14 cellular contexts compared by ENCODE assay signal in genomic region chr7:134767567-134768168, GRCh38. TPM values are rescaled to one million over a fixed set of nuclear protein-coding genes. Genes with fewer than 3 reads are reported as not detected.
DNase-seq lines count a peak whose midpoint lies in the region; ATAC-seq, FAIRE-seq and TF ChIP-seq lines count a peak whose summit lies in the region.
"Had no signal": no experiment of that assay in that cellular context is flagged by ENCODE, and none has a peak within 500 bp of the region (broad histone marks: within the 10 kb centered on the region; RNA-seq: fewer than 3 reads in every experiment).

No MANE protein-coding gene starts in this region.

- no TSS peak for BruUV-seq in GM12878 (replicated peaks; lab: Mats Ljungman, UMichigan)

- no peak overlapping the region for H3K9ac ChIP-seq in GM12878 (ENCODE audit: control insufficient read depth, insufficient read depth, low read length)

- peak; percentile 4 for DNase-seq in GM12878 (ENCODE audit: low read depth, low spot score)
- DNase-seq in osteocyte (ENCODE audit: extremely low spot score, unreplicated experiment), result no peak
- DNase-seq in DMS 273 (lab: John Stamatoyannopoulos, UW; ENCODE audit: unreplicated experiment), result no peak
- DNase-seq in stimulated activated CD4-positive, alpha-beta T cell treated with anti-CD3 and anti-CD28 coated beads, Interleukin-4, amount 100 ng/mL, for 4 hours, result no peak
- no peak for DNase-seq in NCI-H2107 (lab: John Stamatoyannopoulos, UW)
- DNase-seq: activated CD4-positive, alpha-beta T cell treated with anti-CD3 and anti-CD28 coated beads, Interleukin-2, amount 50 U/mL, for 4 hours; activated naive CD4-positive, alpha-beta T cell treated with anti-CD3 and anti-CD28 coated beads, Interleukin-2, amount 10 ng/mL, durations not matched to agents 7 days and 5 days; dermis blood vessel endothelial cell; naive thymus-derived CD4-positive, alpha-beta T cell; NCI-H526 had no signal

- H3K4me3 ChIP-seq in DOHH2 (ENCODE audit: low read length) (peak overlapping the region; percentile 65), GM12878 (no peak overlapping the region)
- H3K4me3 ChIP-seq: SK-N-MC had no signal

- 10% methylated on average over 5 of the region's 5 CpGs for WGBS in GM12878 (ENCODE audit: insufficient coverage, insufficient replicate concordance, low lambda C conversion rate, missing lambda C conversion rate)

- ATAC-seq in GM21825 (IDR thresholded peaks at IDR 0.05; ENCODE audit: unreplicated experiment), result peak; percentile 34
- peak; percentile 34; the same call in 2 of the 3 replicates for ATAC-seq in GM12878
- no peak for ATAC-seq in HG02588 (IDR thresholded peaks at IDR 0.05; ENCODE audit: unreplicated experiment)
- ATAC-seq: naive thymus-derived CD4-positive, alpha-beta T cell had no signal

- H3K4me3 Mint-ChIP-seq in osteocyte (ENCODE audit: unreplicated experiment), result peak overlapping the region; percentile 7
- H3K4me3 Mint-ChIP-seq: activated naive CD4-positive, alpha-beta T cell treated with anti-CD3 and anti-CD28 coated beads, Interleukin-2, amount 10 ng/mL, durations not matched to agents 7 days and 5 days; naive thymus-derived CD4-positive, alpha-beta T cell had no signal

- intact Hi-C loops in GM12878 (cut with micrococcal nuclease; ENCODE audit: unreplicated experiment), result loop anchor here (5.0 kb wide), 1 partner anchor 40 kb away; no protein-coding TSS in a partner anchor

- H3K27me3 ChIP-seq in DOHH2 (ENCODE audit: control insufficient read depth, low read length) (no peaks in the 10 kb centered on the region), GM12878 (replicated peaks in 1 of 2; ENCODE audit: control insufficient read depth in 2 of 2, insufficient read depth in 2 of 2, low read length in 1 of 2) (no peaks in the 10 kb centered on the region)

- no peaks in the 10 kb centered on the region for H3K36me3 Mint-ChIP-seq in osteocyte (ENCODE audit: unreplicated experiment)
- H3K36me3 Mint-ChIP-seq: activated naive CD4-positive, alpha-beta T cell treated with anti-CD3 and anti-CD28 coated beads, Interleukin-2, amount 10 ng/mL, durations not matched to agents 7 days and 5 days had no signal

- H3K4me1 Mint-ChIP-seq in osteocyte (ENCODE audit: unreplicated experiment), result peaks cover 53% of the 10 kb centered on the region
- H3K4me1 Mint-ChIP-seq: activated naive CD4-positive, alpha-beta T cell treated with anti-CD3 and anti-CD28 coated beads, Interleukin-2, amount 10 ng/mL, durations not matched to agents 7 days and 5 days had no signal

- TF ChIP-seq RAD21 in GM12878 (IDR thresholded peaks at IDR 0.05; ENCODE audit: insufficient read depth, low read depth, low read length), result no peak

- peaks cover 6% of the 10 kb centered on the region; the same call in 1 of the 2 replicates for H3K36me3 ChIP-seq in DOHH2 (ENCODE audit: control insufficient read depth, low read length)
- H3K36me3 ChIP-seq in GM12878 (ENCODE audit: control insufficient read depth in 2 of 2, insufficient read depth in 2 of 2, low read length in 1 of 2), result no peaks in the 10 kb centered on the region

- RAD21 ChIA-PET in GM12878 (lab: Charles Lee; ENCODE audit: unreplicated experiment), result interaction anchor here (0.6 to 1.6 kb wide), 7 partner anchors 9 to 403 kb away, joined by 3 to 6 read pairs (median 4); partner anchors contain the start of gene CYREN

- H3K4me2 ChIP-seq in DOHH2 (ENCODE audit: low read length), result peak overlapping the region; percentile 57
- no peak overlapping the region for H3K4me2 ChIP-seq in GM12878 (ENCODE audit: control insufficient read depth, insufficient read depth)

- H3K9me3 ChIP-seq in DOHH2 (ENCODE audit: control insufficient read depth, insufficient read depth, low read length), result no peaks in the 10 kb centered on the region
- no peaks in the 10 kb centered on the region for H3K9me3 ChIP-seq in GM12878 (replicated peaks; ENCODE audit: control insufficient read depth, insufficient read depth, low read length)

- peak overlapping the region; percentile 95 for H3K27ac Mint-ChIP-seq in osteocyte (ENCODE audit: unreplicated experiment)
- H3K27ac Mint-ChIP-seq: activated naive CD4-positive, alpha-beta T cell treated with anti-CD3 and anti-CD28 coated beads, Interleukin-2, amount 10 ng/mL, durations not matched to agents 7 days and 5 days; naive thymus-derived CD4-positive, alpha-beta T cell had no signal

- in situ Hi-C loops in GM12878 (cut with MboI), result no loop called here

- no peaks in the 10 kb centered on the region for H3K27me3 Mint-ChIP-seq in osteocyte (ENCODE audit: unreplicated experiment)
- H3K27me3 Mint-ChIP-seq: activated naive CD4-positive, alpha-beta T cell treated with anti-CD3 and anti-CD28 coated beads, Interleukin-2, amount 10 ng/mL, durations not matched to agents 7 days and 5 days had no signal

- TF ChIP-seq EP300 in GM12878 (IDR thresholded peaks at IDR 0.05; ENCODE audit: borderline replicate concordance in 1 of 2, control insufficient read depth in 1 of 2, low read depth in 2 of 2, low read length in 2 of 2), result no peak

- no peaks in the 10 kb centered on the region for H3K9me2 ChIP-seq in DOHH2 (replicated peaks; ENCODE audit: control insufficient read depth, low read length)

- POLR2A ChIA-PET in GM12878 (lab: Charles Lee), result no interaction called here

- CTCF ChIA-PET in GM12878 (lab: Yijun Ruan, JAX), result interaction anchor here (0.8 to 3.9 kb wide), 7 partner anchors 11 to 106 kb away, joined by 3 to 23 read pairs (median 3); no protein-coding TSS in a partner anchor

- no peak for TF ChIP-seq POLR2A in GM12878 (IDR thresholded peaks at IDR 0.05; ENCODE audit: low read depth, low read length)

- SMC1A ChIA-PET in GM12878 (lab: Charles Lee; ENCODE audit: uncharacterized antibody, unreplicated experiment), result interaction anchor here (0.7 to 2.5 kb wide), 11 partner anchors 10 to 178 kb away, joined by 3 to 10 read pairs (median 4); no protein-coding TSS in a partner anchor

- H3K4me1 ChIP-seq in DOHH2 (ENCODE audit: control insufficient read depth, low read length), result peaks cover 50% of the 10 kb centered on the region
- H3K4me1 ChIP-seq in GM12878 (ENCODE audit: control insufficient read depth, insufficient read depth, low read length), result peaks cover 8% of the 10 kb centered on the region

- no peak for FAIRE-seq in GM12878 (lab: Jason Lieb, UNC)

- peaks cover 25% of the 10 kb centered on the region for H3F3A ChIP-seq in DOHH2 (ENCODE audit: control insufficient read depth, insufficient read depth)

- H2AFZ ChIP-seq in GM12878 (ENCODE audit: control insufficient read depth, low read depth, low read length), result peak overlapping the region; percentile 13; the same call in 1 of the 2 replicates

- no peaks in the 10 kb centered on the region for H3K9me3 Mint-ChIP-seq in osteocyte (ENCODE audit: unreplicated experiment)
- H3K9me3 Mint-ChIP-seq: activated naive CD4-positive, alpha-beta T cell treated with anti-CD3 and anti-CD28 coated beads, Interleukin-2, amount 10 ng/mL, durations not matched to agents 7 days and 5 days; naive thymus-derived CD4-positive, alpha-beta T cell had no signal

- no peak for TF ChIP-seq CTCF in DOHH2 (IDR thresholded peaks at IDR 0.05; ENCODE audit: low read depth, low read length, poor library complexity, severe bottlenecking)
- TF ChIP-seq CTCF in GM12878 (IDR thresholded peaks at IDR 0.05 in 2 of 3, conservative IDR thresholded peaks at IDR 0.05 in 1 of 3; ENCODE audit: control insufficient read depth in 2 of 3, extremely low read depth in 1 of 3, insufficient read depth in 1 of 3, low read depth in 3 of 3, low read length in 3 of 3), result no peak
- no peak for TF ChIP-seq CTCF in osteocyte (IDR thresholded peaks at IDR 0.05)

- no peaks in the 10 kb centered on the region for H3K79me2 ChIP-seq in DOHH2 (ENCODE audit: control insufficient read depth, low read length)
- H3K79me2 ChIP-seq in GM12878 (ENCODE audit: control insufficient read depth, insufficient read depth, low read length), result no peaks in the 10 kb centered on the region

- H3K27ac ChIP-seq in DOHH2 (ENCODE audit: low read depth, low read length) (peak overlapping the region; percentile 92), GM12878 (ENCODE audit: control insufficient read depth, insufficient read depth) (no peak overlapping the region)
- H3K27ac ChIP-seq: SK-N-MC had no signal

- H4K20me1 ChIP-seq in DOHH2 (ENCODE audit: control insufficient read depth, insufficient read depth, low read depth, low read length) (no peaks in the 10 kb centered on the region), GM12878 (ENCODE audit: control insufficient read depth, insufficient read depth) (no peaks in the 10 kb centered on the region)

TF ChIP-seq in GM12878, 131 proteins besides CTCF, POLR2A, EP300 and RAD21 (continues in another document):
- TF ChIP-seq SIX5 (IDR thresholded peaks at IDR 0.05; ENCODE audit: low read depth, low read length, severe bottlenecking), result no peak
- no peak for TF ChIP-seq IRF4 (IDR thresholded peaks at IDR 0.05; ENCODE audit: low read depth, low read length)
- TF ChIP-seq MXI1 (IDR thresholded peaks at IDR 0.05; ENCODE audit: low read depth, low read length), result no peak

RNA-seq across cellular contexts. Expression of gene CALD1, which starts 11.8 kb away (rescaled TPM):
- 0.75 TPM in 1 of 2 replicates, not detected in the other for total RNA-seq in GM12878 (2013; cell fraction: nucleolus; rRNA removed)
- total RNA-seq in GM12878 (2014; rRNA removed) (0.23 and 0.65 TPM in 2 replicates), GM12878 (2014; rRNA removed; fragmentation: Illumina TruSeq; extraction: Trizol) (0.14 and 0.22 TPM in 2 replicates), GM12878 (2021) (0.54 and 0.74 TPM in 2 replicates), osteocyte (781 and 807 TPM in 2 replicates)
- polyA plus RNA-seq in GM12878 (2011; ENCODE audit: low read depth), result 0.08 TPM
- polyA plus RNA-seq in GM12878 (2011; rRNA removed) (0.75 and 1.3 TPM in 2 replicates), GM12878 (2014; fragmentation: Illumina TruSeq; extraction: Trizol) (0.09 and 0.10 TPM in 2 replicates), GM12878 (2014; fragmentation: Nextera tagmentation; extraction: Ambion mirVana) (under 1 TPM; 0.03 to 0.04 TPM), GM12878 (2014; rRNA removed) (0.17 and 0.19 TPM in 2 replicates), GM12878 (2016; fragmentation: Nextera tagmentation; extraction: Ambion mirVana) (under 1 TPM; 0.40 to 0.69 TPM)
- 0.36 and 0.42 TPM in 2 replicates for polyA plus RNA-seq in GM12878 (2011; cell fraction: cytosol; rRNA removed)
- polyA plus RNA-seq in GM12878 (2011; cell fraction: nucleus; rRNA removed), result 0.44 and 0.67 TPM in 2 replicates
- 0.11 and 0.22 TPM in 2 replicates for polyA plus RNA-seq in GM12878 (2012)
- polyA minus RNA-seq in GM12878 (2011; rRNA and poly(A)+ RNA removed), result 0.15 and 0.31 TPM in 2 replicates
- 0.52 TPM in 1 of 2 replicates, not detected in the other for polyA minus RNA-seq in GM12878 (2011; cell fraction: cytosol; rRNA and poly(A)+ RNA removed)
- polyA minus RNA-seq in GM12878 (2011; cell fraction: nucleus; rRNA and poly(A)+ RNA removed), result 0.24 and 0.29 TPM in 2 replicates

Comparison
In these comparisons a context has a peak if more than half of its experiments do, and no peak if none do; other contexts are left out.
1. RNA of gene CALD1, which starts 11.8 kb away (total RNA-seq): 781 to 807 TPM in osteocyte; 0.14 to 0.75 TPM in GM12878; every median in the first group is over 100 times any median in the second.